11 cellular contexts compared by ENCODE assay signal in the genomic region with DNA sequence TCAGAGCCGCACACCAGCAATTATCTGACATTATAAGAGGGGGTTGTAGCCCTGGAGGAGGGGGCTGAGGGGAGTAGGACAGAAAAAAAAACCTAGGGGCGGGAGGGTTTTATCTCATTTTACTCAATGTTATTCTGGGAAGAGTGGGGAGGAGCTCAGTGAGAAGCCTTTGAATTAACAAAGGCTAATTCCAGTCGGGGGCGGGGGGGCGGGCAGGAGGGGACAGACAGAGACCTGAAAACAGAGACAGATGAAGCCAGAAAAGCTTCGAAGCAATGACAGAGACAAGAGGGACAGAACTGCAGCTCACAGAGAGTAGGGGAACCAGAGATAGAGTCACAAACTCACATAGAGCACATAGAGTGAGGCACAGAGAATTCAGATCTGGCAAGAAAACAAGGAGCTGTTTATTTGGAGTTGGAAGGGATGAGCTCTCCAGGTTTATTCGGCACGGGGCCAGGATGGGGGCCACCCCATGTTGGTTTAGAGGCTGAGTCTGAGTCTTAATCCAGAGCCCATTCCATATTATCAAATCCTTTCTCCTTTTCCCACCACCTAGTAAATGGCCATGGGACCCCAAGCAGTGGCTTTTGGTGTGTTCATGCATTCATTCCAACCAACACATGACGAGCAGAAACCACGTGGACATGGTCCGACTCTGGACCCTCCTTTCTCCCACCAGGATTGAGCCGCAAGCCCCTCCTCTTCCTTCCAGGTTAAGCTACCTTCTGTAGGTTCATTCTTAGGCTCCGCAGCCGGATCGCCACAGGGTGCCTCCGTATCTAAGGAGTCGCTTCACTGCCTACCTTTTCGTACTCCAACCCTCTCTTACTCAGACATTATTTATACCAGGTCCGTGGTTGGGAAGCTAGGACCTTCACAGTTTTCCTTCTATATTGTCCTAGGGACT.
"Had no signal": no experiment of that assay in that cellular context is flagged by ENCODE, and none has a peak within 500 bp of the region (broad histone marks: within the 10 kb centered on the region; RNA-seq: fewer than 3 reads in every experiment).

No MANE protein-coding gene starts in this region.

- H3K36me3 ChIP-seq: pancreas had no signal

- H3K27me3 ChIP-seq: testis had no signal

- DNase-seq: activated CD4-positive, alpha-beta T cell treated with anti-CD3 and anti-CD28 coated beads, Interleukin-2, amount 50 U/mL, for 1 hour; activated naive CD4-positive, alpha-beta T cell treated with anti-CD3 and anti-CD28 coated beads, Interleukin-2, amount 50 U/mL, for 16 hours; body of pancreas; pancreas; stimulated activated CD4-positive, alpha-beta T cell treated with anti-CD3 and anti-CD28 coated beads, Interleukin-4, amount 100 ng/mL, for 1 hour; stimulated activated CD8-positive, alpha-beta memory T cell treated with anti-CD3 and anti-CD28 coated beads, Interleukin-4, amount 100 ng/mL, for 48 hours; stimulated activated naive CD8-positive, alpha-beta T cell treated with anti-CD3 and anti-CD28 coated beads, Interleukin-15, Interleukin-2, amounts not matched to agents 100 U/mL and 50 U/mL, for 24 hours; testis had no signal

- H3K27ac ChIP-seq: body of pancreas, pancreas, testis had no signal

- H3K9me3 ChIP-seq: body of pancreas, pancreas, testis had no signal

- ATAC-seq: body of pancreas; esophagus mucosa; pancreas; stimulated activated naive CD8-positive, alpha-beta T cell treated with anti-CD3 and anti-CD28 coated beads, Interleukin-15, Interleukin-2, amounts not matched to agents 100 U/mL and 50 U/mL, for 24 hours had no signal

- H3K4me3 Mint-ChIP-seq: dendritic cell treated with granulocyte-macrophage colony-stimulating factor and Interleukin-4, amounts not matched to agents 40 ng/mL and 50 ng/mL, for 4 days; neural crest cell had no signal

- H3K4me3 ChIP-seq: body of pancreas, pancreas, testis had no signal

- H3K9me3 Mint-ChIP-seq: dendritic cell treated with granulocyte-macrophage colony-stimulating factor and Interleukin-4, amounts not matched to agents 40 ng/mL and 50 ng/mL, for 4 days; neural crest cell had no signal

- H3K27ac Mint-ChIP-seq: dendritic cell treated with granulocyte-macrophage colony-stimulating factor and Interleukin-4, amounts not matched to agents 40 ng/mL and 50 ng/mL, for 4 days had no signal
